In genomic region chr11:63553759-63554158, GRCh38 we compare ENCODE assay signal across 10 cellular contexts.
A peak's percentile ranks its signal among the peaks of the same experiment; 100 is the strongest.
DNase-seq lines count a peak whose midpoint lies in the region; ATAC-seq and TF ChIP-seq lines count a peak whose summit lies in the region.
"Had no signal": no experiment of that assay in that cellular context is flagged by ENCODE, and none has a peak within 500 bp of the region (broad histone marks: within the 10 kb centered on the region; RNA-seq: fewer than 3 reads in every experiment).

No MANE protein-coding gene starts in this region.

- ATAC-seq in HG02588 (IDR thresholded peaks at IDR 0.05; ENCODE audit: unreplicated experiment) = peak; percentile 55
- ATAC-seq in HG03039 (IDR thresholded peaks at IDR 0.05; ENCODE audit: unreplicated experiment) = no peak

- H3K4me3 Mint-ChIP-seq in T-helper 1 cell treated with Interleukin-12 subunit alpha and Interleukin-12 subunit beta and Interleukin-4 antibody, amounts not matched to agents 30 μg/mL and 1 μg/mL, for 36 hours = peak overlapping the region; percentile 80

- peak overlapping the region; percentile 16; the same call in 1 of the 2 replicates for H3K4me3 ChIP-seq in GM12865 (ENCODE audit: low read depth, low read length)
- H3K4me3 ChIP-seq in epithelial cell of esophagus (ENCODE audit: low read length) = no peak overlapping the region
- H3K4me3 ChIP-seq: HAP-1 had no signal

- no peak for TF ChIP-seq CTCF in GM12865 (IDR thresholded peaks at IDR 0.05; ENCODE audit: insufficient read depth, low read depth, low read length, missing control alignments)
- no peak for TF ChIP-seq CTCF in epithelial cell of esophagus (IDR thresholded peaks at IDR 0.05; ENCODE audit: insufficient read depth, low read depth, low read length, missing control alignments)

- no peaks in the 10 kb centered on the region for H3K27me3 Mint-ChIP-seq in T-helper 1 cell treated with Interleukin-12 subunit alpha and Interleukin-12 subunit beta and Interleukin-4 antibody, amounts not matched to agents 30 μg/mL and 1 μg/mL, for 36 hours (ENCODE audit: low read depth)

- peak; percentile 87 for DNase-seq in GM12865 (ENCODE audit: low read depth)
- DNase-seq in epithelial cell of esophagus (ENCODE audit: low read depth) = peak; percentile 17
- DNase-seq in CD1c-positive myeloid dendritic cell (ENCODE audit: extremely low spot score) = no peak
- DNase-seq in effector CD8-positive, alpha-beta T cell (lab: John Stamatoyannopoulos, UW) = no peak
- no peak for DNase-seq in AML-193 (lab: John Stamatoyannopoulos, UW)
- DNase-seq: right cardiac atrium had no signal

- H3K9me3 Mint-ChIP-seq in T-helper 1 cell treated with Interleukin-12 subunit alpha and Interleukin-12 subunit beta and Interleukin-4 antibody, amounts not matched to agents 30 μg/mL and 1 μg/mL, for 36 hours = no peaks in the 10 kb centered on the region

- peaks cover 3% of the 10 kb centered on the region for H3K36me3 Mint-ChIP-seq in T-helper 1 cell treated with Interleukin-12 subunit alpha and Interleukin-12 subunit beta and Interleukin-4 antibody, amounts not matched to agents 30 μg/mL and 1 μg/mL, for 36 hours (ENCODE audit: low read depth)

- H3K4me1 Mint-ChIP-seq in T-helper 1 cell treated with Interleukin-12 subunit alpha and Interleukin-12 subunit beta and Interleukin-4 antibody, amounts not matched to agents 30 μg/mL and 1 μg/mL, for 36 hours (ENCODE audit: low read depth) = peaks cover 31% of the 10 kb centered on the region

- peak overlapping the region; percentile 98 for H3K27ac Mint-ChIP-seq in T-helper 1 cell treated with Interleukin-12 subunit alpha and Interleukin-12 subunit beta and Interleukin-4 antibody, amounts not matched to agents 30 μg/mL and 1 μg/mL, for 36 hours

Comparison
In these comparisons a context has a peak if more than half of its experiments do, and no peak if none do; other contexts are left out.
1. DNase-seq: peak in GM12865 (single experiment) and epithelial cell of esophagus (single experiment); none in CD1c-positive myeloid dendritic cell (single experiment), effector CD8-positive, alpha-beta T cell (single experiment) and AML-193 (0 of 2).